Comparison of ENCODE assay signal across 8 cellular contexts in the genomic region with DNA sequence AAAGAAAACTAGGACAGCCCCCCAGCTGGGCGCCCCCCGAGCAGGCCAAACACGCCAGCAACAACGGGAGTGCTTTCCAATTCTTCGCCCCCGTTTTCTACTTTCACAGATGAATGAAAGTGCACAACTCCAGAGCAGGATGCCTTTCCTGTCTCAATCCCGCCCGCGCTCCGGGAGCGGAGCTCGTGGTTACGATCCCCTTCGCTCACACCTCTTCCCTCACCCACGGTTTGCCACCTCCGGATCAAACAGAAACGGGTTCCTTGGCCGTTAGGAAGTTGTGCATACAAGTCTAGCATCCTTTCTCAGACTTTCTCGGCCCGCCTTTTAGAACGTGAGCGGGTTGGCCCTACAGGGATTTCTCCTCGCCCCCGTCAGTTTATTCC. TPM values are rescaled to one million over a fixed set of nuclear protein-coding genes. Genes with fewer than 3 reads are reported as not detected.
DNase-seq lines count a peak whose midpoint lies in the region; ATAC-seq and TF ChIP-seq lines count a peak whose summit lies in the region.

No MANE protein-coding gene starts in this region.

- H3K4me1 Mint-ChIP-seq in CD8-positive, alpha-beta memory T cell, result peaks cover 32 to 71% (median 58%) of the 10 kb centered on the region in 3 donors

- peaks cover 8% of the 10 kb centered on the region for H3K4me1 ChIP-seq in CD8-positive, alpha-beta memory T cell (ENCODE audit: insufficient read depth, low read length)
- H3K4me1 ChIP-seq in duodenal mucosa (ENCODE audit: control insufficient read depth in 1 of 2, insufficient read depth in 2 of 2, low read length in 2 of 2) (peaks cover 12 to 17% of the 10 kb centered on the region in 2 donors), mesodermal cell (ENCODE audit: control insufficient read depth, insufficient read depth, low read length, poor library complexity, severe bottlenecking) (peaks cover 8% of the 10 kb centered on the region), stomach smooth muscle (ENCODE audit: control insufficient read depth, insufficient read depth, low read length) (peaks cover 6% of the 10 kb centered on the region)

- peak overlapping the region; percentile 91 for H3K4me3 ChIP-seq in CD8-positive, alpha-beta memory T cell (ENCODE audit: low read length)
- H3K4me3 ChIP-seq in duodenal mucosa (ENCODE audit: low read depth in 1 of 2, low read length in 2 of 2) (peak overlapping the region; percentile 86 to 99), mesodermal cell (ENCODE audit: extremely low read depth, insufficient read depth, low read length, poor library complexity, severe bottlenecking) (peak overlapping the region; percentile 68), stomach smooth muscle (ENCODE audit: low read length in 2 of 2) (peak overlapping the region; percentile 88 to 90)

- H3K36me3 Mint-ChIP-seq in CD8-positive, alpha-beta memory T cell, result peaks cover 0 to 1% (median 0%) of the 10 kb centered on the region in 3 donors

- WGBS in mesodermal cell (ENCODE audit: insufficient coverage in 2 of 2), 2 experiments, result 0% methylated on average over 24 of the region's 24 CpGs

- TF ChIP-seq POLR2A in GM18505 (IDR thresholded peaks at IDR 0.05; ENCODE audit: borderline replicate concordance, extremely low read depth, insufficient read depth, insufficient read length), result no peak

- no peaks in the 10 kb centered on the region for H3K27me3 Mint-ChIP-seq in CD8-positive, alpha-beta memory T cell

- H3K27ac ChIP-seq in CD8-positive, alpha-beta memory T cell (ENCODE audit: low read depth, low read length), result peak overlapping the region; percentile 82
- H3K27ac ChIP-seq in duodenal mucosa (ENCODE audit: low read depth, low read length) (peak overlapping the region; percentile 46), mesodermal cell (ENCODE audit: low read depth, low read length, severe bottlenecking) (peak overlapping the region; percentile 99), stomach smooth muscle (ENCODE audit: low read length) (peak overlapping the region; percentile 84)

- H3K9me3 ChIP-seq in CD8-positive, alpha-beta memory T cell (ENCODE audit: low read length), result no peaks in the 10 kb centered on the region
- no peaks in the 10 kb centered on the region for H3K9me3 ChIP-seq in duodenal mucosa (ENCODE audit: control insufficient read depth in 1 of 2, low read length in 2 of 2)
- no peaks in the 10 kb centered on the region for H3K9me3 ChIP-seq in mesodermal cell (ENCODE audit: control insufficient read depth, low read length)
- no peaks in the 10 kb centered on the region for H3K9me3 ChIP-seq in stomach smooth muscle (ENCODE audit: control insufficient read depth in 2 of 2, low read length in 2 of 2)

- DNase-seq in CD8-positive, alpha-beta memory T cell, result peak; percentile 10 to 59 (median 22)
- DNase-seq in HK-2 (ENCODE audit: unreplicated experiment) (peak; percentile 72), SW 1271 (lab: John Stamatoyannopoulos, UW) (peak; percentile 37 to 81)

- H3K9ac ChIP-seq in duodenal mucosa (ENCODE audit: low read depth in 1 of 2, low read length in 2 of 2), result peak overlapping the region; percentile 65 to 73
- H3K9ac ChIP-seq in stomach smooth muscle (ENCODE audit: low read length in 2 of 2), result peak overlapping the region; percentile 84

- CTCF ChIA-PET in CD8-positive, alpha-beta memory T cell (lab: Charles Lee), result interaction anchor here (1.7 to 2.2 kb wide), 2 partner anchors 8 to 47 kb away, joined by 6 to 12 read pairs; a partner anchor contains a TSS

- H3K27ac Mint-ChIP-seq in CD8-positive, alpha-beta memory T cell, result no peak overlapping the region

- ATAC-seq in GM18505 (IDR thresholded peaks at IDR 0.05; ENCODE audit: unreplicated experiment) (no peak), GM19328 (IDR thresholded peaks at IDR 0.05; ENCODE audit: unreplicated experiment) (no peak)

- no peaks in the 10 kb centered on the region for H3K27me3 ChIP-seq in CD8-positive, alpha-beta memory T cell (ENCODE audit: insufficient read depth, low read length, poor library complexity, severe bottlenecking)
- H3K27me3 ChIP-seq in duodenal mucosa (ENCODE audit: control insufficient read depth in 1 of 2, insufficient read depth in 2 of 2, low read length in 2 of 2) (no peaks in the 10 kb centered on the region), stomach smooth muscle (ENCODE audit: control insufficient read depth in 1 of 2, insufficient read depth in 2 of 2, low read length in 2 of 2) (no peaks in the 10 kb centered on the region)

- POLR2A ChIA-PET in CD8-positive, alpha-beta memory T cell (lab: Charles Lee), result interaction anchor here (3.3 kb wide), 1 partner anchor 47 kb away, joined by 22 read pairs; a partner anchor contains a TSS

- no peak overlapping the region for H3K4me3 Mint-ChIP-seq in CD8-positive, alpha-beta memory T cell

- no peaks in the 10 kb centered on the region for H3K9me3 Mint-ChIP-seq in CD8-positive, alpha-beta memory T cell

- H3K36me3 ChIP-seq in CD8-positive, alpha-beta memory T cell (ENCODE audit: insufficient read depth, low read length), result no peaks in the 10 kb centered on the region
- no peaks in the 10 kb centered on the region for H3K36me3 ChIP-seq in duodenal mucosa (ENCODE audit: control insufficient read depth in 1 of 2, insufficient read depth in 2 of 2, low read length in 2 of 2)
- H3K36me3 ChIP-seq in mesodermal cell (ENCODE audit: control insufficient read depth, insufficient read depth, low read length), result peaks cover 18% of the 10 kb centered on the region
- H3K36me3 ChIP-seq in stomach smooth muscle (ENCODE audit: control insufficient read depth in 2 of 2, insufficient read depth in 2 of 2, low read length in 2 of 2), result no peaks in the 10 kb centered on the region

RNA-seq across cellular contexts. Expression of a gene that starts 0.7 kb away (rescaled TPM):
- 10 to 100 TPM; 55.8 to 60.0 TPM for total RNA-seq in CD8-positive, alpha-beta memory T cell
- 30.7 TPM for polyA plus RNA-seq in CD8-positive, alpha-beta memory T cell
- 82.7 TPM for polyA plus RNA-seq in mesodermal cell (2013, experiment 1 of 2)
- 106 TPM for polyA plus RNA-seq in mesodermal cell (2013, experiment 2 of 2)

RNA-seq across cellular contexts. Expression of a gene that starts 1.2 kb away (rescaled TPM):
- total RNA-seq in CD8-positive, alpha-beta memory T cell, result 10 to 100 TPM; 35.6 to 36.3 TPM
- 1.2 TPM for polyA plus RNA-seq in CD8-positive, alpha-beta memory T cell
- 63.6 TPM for polyA plus RNA-seq in mesodermal cell (2013, experiment 1 of 2)
- polyA plus RNA-seq in mesodermal cell (2013, experiment 2 of 2), result 74.9 TPM

RNA-seq across cellular contexts. Expression of a gene that starts 47.6 kb away (rescaled TPM):
- 10 to 100 TPM; 27.7 to 30.6 TPM for total RNA-seq in CD8-positive, alpha-beta memory T cell
- polyA plus RNA-seq in CD8-positive, alpha-beta memory T cell, result 11.4 TPM
- 23.6 TPM for polyA plus RNA-seq in mesodermal cell (2013, experiment 1 of 2)
- polyA plus RNA-seq in mesodermal cell (2013, experiment 2 of 2), result 26.1 TPM

RNA-seq across cellular contexts. Expression of a gene that starts 55.5 kb away (rescaled TPM):
- 10 to 100 TPM; 24.7 to 25.1 TPM for total RNA-seq in CD8-positive, alpha-beta memory T cell
- polyA plus RNA-seq in CD8-positive, alpha-beta memory T cell, result 12.8 TPM
- polyA plus RNA-seq in mesodermal cell (2013, experiment 1 of 2), result 18.9 TPM
- 17.1 TPM for polyA plus RNA-seq in mesodermal cell (2013, experiment 2 of 2)

Comparison
In these comparisons a context has a peak if more than half of its experiments do, and no peak if none do; other contexts are left out.
1. DNase-seq: peak in every context shown above with its lines; median percentile 72 in HK-2; 59 in SW 1271; 22 in CD8-positive, alpha-beta memory T cell.
2. H3K27ac ChIP-seq: peak in every context shown above with its lines; median percentile 99 in mesodermal cell; 84 in stomach smooth muscle; 82 in CD8-positive, alpha-beta memory T cell; 46 in duodenal mucosa.